ENCODE assay signal across 12 cellular contexts in genomic region chr6:130708338-130708737, GRCh38.
DNase-seq lines count a peak whose midpoint lies in the region; ATAC-seq and TF ChIP-seq lines count a peak whose summit lies in the region.
"Had no signal": no experiment of that assay in that cellular context is flagged by ENCODE, and none has a peak within 500 bp of the region (broad histone marks: within the 10 kb centered on the region; RNA-seq: fewer than 3 reads in every experiment).

No MANE protein-coding gene starts in this region.

- POLR2A ChIA-PET in PC-3 (lab: Charles Lee; ENCODE audit: unreplicated experiment): no interaction called here

- intact Hi-C loops in PC-3 (cut with micrococcal nuclease): no loop called here

- no peak overlapping the region for H2AFZ ChIP-seq in PC-3 (ENCODE audit: low read length)

- no peaks in the 10 kb centered on the region for H3K27me3 ChIP-seq in PC-3 (ENCODE audit: low read length)

- peaks cover 3 to 6% of the 10 kb centered on the region in 2 donors for H3K9me3 Mint-ChIP-seq in activated T-cell treated with anti-CD3 and anti-CD28 coated beads, Interleukin-2, amount 50 U/mL, for 72 hours
- H3K9me3 Mint-ChIP-seq in activated T-cell treated with anti-CD3 and anti-CD28 coated beads, Interleukin-2, amount 50 U/mL, for 24 hours: peaks cover 2% of the 10 kb centered on the region
- H3K9me3 Mint-ChIP-seq in type B pancreatic cell (no peaks in the 10 kb centered on the region), endothelial cell (ENCODE audit: unreplicated experiment) (no peaks in the 10 kb centered on the region)

- peaks cover 12% of the 10 kb centered on the region for H3K4me1 ChIP-seq in PC-3 (ENCODE audit: insufficient read depth, low read length)

- H3K9ac ChIP-seq in PC-3 (ENCODE audit: low read length): no peak overlapping the region

- no peaks in the 10 kb centered on the region for H3K9me2 ChIP-seq in PC-3 (replicated peaks; ENCODE audit: low read length)

- no peak overlapping the region for H3K4me3 Mint-ChIP-seq in activated T-cell treated with anti-CD3 and anti-CD28 coated beads, Interleukin-2, amount 50 U/mL, for 72 hours
- no peak overlapping the region for H3K4me3 Mint-ChIP-seq in activated T-cell treated with anti-CD3 and anti-CD28 coated beads, Interleukin-2, amount 50 U/mL, for 24 hours
- H3K4me3 Mint-ChIP-seq in type B pancreatic cell (peak overlapping the region; percentile 16), endothelial cell (ENCODE audit: unreplicated experiment) (no peak overlapping the region)

- no peaks in the 10 kb centered on the region for H4K20me1 ChIP-seq in PC-3 (ENCODE audit: low read length)

- H3K9me3 ChIP-seq in PC-3 (ENCODE audit: low read length): no peaks in the 10 kb centered on the region

- no TSS peak for BruUV-seq in PC-3 (replicated peaks; lab: Mats Ljungman, UMichigan)

- CTCF ChIA-PET in PC-3 (lab: Charles Lee): no interaction called here

- no peak for DNase-seq in activated T-cell treated with anti-CD3 and anti-CD28 coated beads, Interleukin-2, amount 50 U/mL, for 72 hours
- DNase-seq in activated T-cell treated with anti-CD3 and anti-CD28 coated beads, Interleukin-2, amount 50 U/mL, for 24 hours: no peak
- DNase-seq in PC-3 (peak; percentile 64), epithelial cell of prostate (ENCODE audit: low read depth, low spot score) (peak; percentile 44), type B pancreatic cell (ENCODE audit: extremely low spot score, unreplicated experiment) (no peak), endothelial cell (ENCODE audit: low spot score) (no peak), ACHN (no peak)
- no peak for DNase-seq in effector CD8-positive, alpha-beta T cell (lab: John Stamatoyannopoulos, UW)
- DNase-seq: central memory CD4-positive, alpha-beta T cell; kidney; NCI-H2227 treated with DMSO at 0.1 percent for 48 hours had no signal

- TF ChIP-seq CTCF in PC-3 (conservative IDR thresholded peaks at IDR 0.05; ENCODE audit: low read depth, low read length): no peak
- no peak for TF ChIP-seq CTCF in type B pancreatic cell (conservative IDR thresholded peaks at IDR 0.05)
- TF ChIP-seq CTCF in endothelial cell (IDR thresholded peaks at IDR 0.05; ENCODE audit: unreplicated experiment): no peak

- H3K27ac ChIP-seq in PC-3 (ENCODE audit: low read length) (peak overlapping the region; percentile 41; the same call in 1 of the 2 replicates), epithelial cell of prostate (no peak overlapping the region)
- H3K27ac ChIP-seq: RWPE1 had no signal

- H3F3A ChIP-seq in PC-3 (ENCODE audit: low read length, unreplicated experiment): no peaks in the 10 kb centered on the region

- peak overlapping the region; percentile 19; the same call in 1 of the 2 replicates for H3K4me2 ChIP-seq in PC-3 (ENCODE audit: low read length)

- no peaks in the 10 kb centered on the region for H3K27me3 Mint-ChIP-seq in activated T-cell treated with anti-CD3 and anti-CD28 coated beads, Interleukin-2, amount 50 U/mL, for 72 hours (ENCODE audit: low read depth)
- no peaks in the 10 kb centered on the region for H3K27me3 Mint-ChIP-seq in activated T-cell treated with anti-CD3 and anti-CD28 coated beads, Interleukin-2, amount 50 U/mL, for 24 hours
- H3K27me3 Mint-ChIP-seq in type B pancreatic cell (no peaks in the 10 kb centered on the region), endothelial cell (ENCODE audit: unreplicated experiment) (peaks cover 3% of the 10 kb centered on the region)

- H3K36me3 ChIP-seq in PC-3 (ENCODE audit: low read depth, low read length): no peaks in the 10 kb centered on the region

- peaks cover 11% of the 10 kb centered on the region for H3K4me1 Mint-ChIP-seq in activated T-cell treated with anti-CD3 and anti-CD28 coated beads, Interleukin-2, amount 50 U/mL, for 72 hours (ENCODE audit: low read depth)
- H3K4me1 Mint-ChIP-seq in activated T-cell treated with anti-CD3 and anti-CD28 coated beads, Interleukin-2, amount 50 U/mL, for 24 hours (ENCODE audit: low read depth): peaks cover 11% of the 10 kb centered on the region
- peaks cover 18% of the 10 kb centered on the region for H3K4me1 Mint-ChIP-seq in type B pancreatic cell (ENCODE audit: unreplicated experiment)
- H3K4me1 Mint-ChIP-seq in endothelial cell (ENCODE audit: unreplicated experiment): peaks cover 17% of the 10 kb centered on the region

- peaks cover 2% of the 10 kb centered on the region in 2 donors for H3K36me3 Mint-ChIP-seq in activated T-cell treated with anti-CD3 and anti-CD28 coated beads, Interleukin-2, amount 50 U/mL, for 72 hours (ENCODE audit: insufficient read depth in 2 of 2)
- H3K36me3 Mint-ChIP-seq in activated T-cell treated with anti-CD3 and anti-CD28 coated beads, Interleukin-2, amount 50 U/mL, for 24 hours (ENCODE audit: low read depth): no peaks in the 10 kb centered on the region
- no peaks in the 10 kb centered on the region for H3K36me3 Mint-ChIP-seq in type B pancreatic cell
- H3K36me3 Mint-ChIP-seq in endothelial cell (ENCODE audit: low read depth, unreplicated experiment): no peaks in the 10 kb centered on the region

- peak overlapping the region; percentile 18 for H3K27ac Mint-ChIP-seq in activated T-cell treated with anti-CD3 and anti-CD28 coated beads, Interleukin-2, amount 50 U/mL, for 72 hours
- no peak overlapping the region for H3K27ac Mint-ChIP-seq in activated T-cell treated with anti-CD3 and anti-CD28 coated beads, Interleukin-2, amount 50 U/mL, for 24 hours
- H3K27ac Mint-ChIP-seq in type B pancreatic cell (no peak overlapping the region), endothelial cell (ENCODE audit: unreplicated experiment) (no peak overlapping the region)

- no peak for ATAC-seq in activated T-cell treated with anti-CD3 and anti-CD28 coated beads, Interleukin-2, amount 50 U/mL, for 72 hours (replicated peaks in 1 of 2)
- peak; percentile 99 for ATAC-seq in PC-3

- H3K79me2 ChIP-seq in PC-3 (ENCODE audit: low read length): no peaks in the 10 kb centered on the region

- in situ Hi-C loops in ACHN (cut with HindIII; ENCODE audit: low pct_ligation_motif_present, low pct_unique_long_range_greater_than_20kb, low sequenced_read_pairs): no loop called here

- H3K4me3 ChIP-seq in PC-3 (ENCODE audit: low read length): no peak overlapping the region

Comparison
In these comparisons a context has a peak if more than half of its experiments do, and no peak if none do; other contexts are left out.
1. DNase-seq: peak in PC-3 (single experiment) and epithelial cell of prostate (single experiment); none in activated T-cell treated with anti-CD3 and anti-CD28 coated beads, Interleukin-2, amount 50 U/mL, for 72 hours (0 of 2), activated T-cell treated with anti-CD3 and anti-CD28 coated beads, Interleukin-2, amount 50 U/mL, for 24 hours (single experiment), type B pancreatic cell (single experiment), endothelial cell (single experiment), ACHN (single experiment) and effector CD8-positive, alpha-beta T cell (single experiment).